16 cellular contexts compared by ENCODE assay signal in genomic region chr17:37494401-37494831, GRCh38. TPM values are rescaled to one million over a fixed set of nuclear protein-coding genes. Genes with fewer than 3 reads are reported as not detected.
DNase-seq lines count a peak whose midpoint lies in the region; ATAC-seq and TF ChIP-seq lines count a peak whose summit lies in the region.
"Had no signal": no experiment of that assay in that cellular context is flagged by ENCODE, and none has a peak within 500 bp of the region (broad histone marks: within the 10 kb centered on the region; RNA-seq: fewer than 3 reads in every experiment).

No MANE protein-coding gene starts in this region.

- no CpG with 5 or more reads among the region's 3 CpGs for WGBS in IMR-90 (ENCODE audit: extremely low coverage in 2 of 2, insufficient read length in 1 of 2), 2 experiments

- peak overlapping the region; percentile 40 for H2AFZ ChIP-seq in IMR-90 (replicated peaks; ENCODE audit: low read length, poor library complexity)

- H4K5ac ChIP-seq in IMR-90 (ENCODE audit: low read depth, low read length): no peak overlapping the region

- H4K8ac ChIP-seq in IMR-90 (ENCODE audit: low read depth in 2 of 2, low read length in 2 of 2): peak overlapping the region; percentile 30 to 35; a peak in 3 of 4 replicates

- POLR2A ChIA-PET in IMR-90 (lab: Charles Lee; ENCODE audit: unreplicated experiment) (interaction anchor here (0.6 kb wide), 1 partner anchor 444 kb away, joined by 3 read pairs; no protein-coding TSS in a partner anchor), T-cell (lab: Charles Lee) (no interaction called here)

- peak overlapping the region; percentile 54 for H3K14ac ChIP-seq in IMR-90 (replicated peaks; ENCODE audit: low read depth, low read length)

- peak overlapping the region; percentile 73 for H2AK9ac ChIP-seq in IMR-90 (replicated peaks; ENCODE audit: low read depth, low read length, poor library complexity)

- peak overlapping the region; percentile 2 for H3K18ac ChIP-seq in IMR-90 (ENCODE audit: low read depth, low read length)

- TF ChIP-seq POLR2A in IMR-90 (IDR thresholded peaks at IDR 0.05; ENCODE audit: low read depth, low read length): no peak; the same call in 1 of the 2 replicates

- CTCF ChIA-PET in IMR-90 (lab: Yijun Ruan, JAX) (interaction anchor here (0.7 kb wide), 2 partner anchors 9 to 94 kb away, joined by 3 to 7 read pairs; no protein-coding TSS in a partner anchor), T-cell (lab: Charles Lee) (no interaction called here)

- in situ Hi-C loops in IMR-90 (cut with MboI; ENCODE audit: low sequenced_read_pairs): no loop called here

- H3K4me3 Mint-ChIP-seq in chondrocyte (ENCODE audit: unreplicated experiment) (no peak overlapping the region), neural crest cell (peak overlapping the region; percentile 47), T-cell (no peak overlapping the region)
- H3K4me3 Mint-ChIP-seq: T-helper 1 cell treated with Interleukin-12 subunit alpha and Interleukin-12 subunit beta and Interleukin-4 antibody, amounts not matched to agents 30 μg/mL and 1 μg/mL, for 36 hours had no signal

- H3K4me1 Mint-ChIP-seq in chondrocyte (ENCODE audit: low read depth): peaks cover 52% of the 10 kb centered on the region
- peaks cover 50% of the 10 kb centered on the region for H3K4me1 Mint-ChIP-seq in neural crest cell
- H3K4me1 Mint-ChIP-seq in T-cell: peaks cover 16 to 20% (median 18%) of the 10 kb centered on the region in 3 donors

- no TSS peak for BruUV-seq in IMR-90 (replicated peaks; lab: Mats Ljungman, UMichigan)

- H3K9me3 Mint-ChIP-seq in chondrocyte (ENCODE audit: low read depth): no peaks in the 10 kb centered on the region
- H3K9me3 Mint-ChIP-seq in neural crest cell: no peaks in the 10 kb centered on the region
- H3K9me3 Mint-ChIP-seq in T-cell: no peaks in the 10 kb centered on the region
- H3K9me3 Mint-ChIP-seq: T-helper 1 cell treated with Interleukin-12 subunit alpha and Interleukin-12 subunit beta and Interleukin-4 antibody, amounts not matched to agents 30 μg/mL and 1 μg/mL, for 36 hours had no signal

- peak overlapping the region; percentile 82 for H2BK5ac ChIP-seq in IMR-90 (ENCODE audit: low read depth, low read length, poor library complexity, severe bottlenecking)

- H3K27me3 ChIP-seq in BLaER1 treated with 17β-estradiol and CSF1 and Interleukin-3, amounts not matched to agents 10 nM and 100 nM: peaks cover 0 to under 1% (median 0%) of the 10 kb centered on the region in 11 experiments; a peak in 4 of 22 replicates
- no peaks in the 10 kb centered on the region for H3K27me3 ChIP-seq in IMR-90 (ENCODE audit: control insufficient read depth, insufficient read depth, low read length)
- H3K27me3 ChIP-seq: BE2C had no signal

- H2BK120ac ChIP-seq in IMR-90 (ENCODE audit: low read depth, low read length): peak overlapping the region; percentile 80

- DNase-seq in IMR-90 (no peak), chondrocyte (ENCODE audit: low spot score) (no peak), neural crest cell (ENCODE audit: low read depth, low spot score) (no peak), T-cell (no peak), NK-92 (lab: John Stamatoyannopoulos, UW; ENCODE audit: unreplicated experiment) (no peak)
- DNase-seq: activated CD4-positive, alpha-beta T cell treated with anti-CD3 and anti-CD28 coated beads, Interleukin-2, amount 50 U/mL, for 1 hour; BE2C; DMS79; KG1; NCI-H146; small intestine had no signal

- peak overlapping the region; percentile 68 for H4K91ac ChIP-seq in IMR-90 (ENCODE audit: insufficient read depth, low read depth, low read length)

- no peaks in the 10 kb centered on the region for H3K27me3 Mint-ChIP-seq in chondrocyte (ENCODE audit: low read depth)
- H3K27me3 Mint-ChIP-seq in neural crest cell (ENCODE audit: low read depth): peaks cover 3% of the 10 kb centered on the region
- no peaks in the 10 kb centered on the region for H3K27me3 Mint-ChIP-seq in T-cell

- peaks cover 12% of the 10 kb centered on the region for H3K9me1 ChIP-seq in IMR-90 (ENCODE audit: insufficient read depth, low read length)

- ATAC-seq in IMR-90 (ENCODE audit: low read depth): no peak
- ATAC-seq in HG03378 (IDR thresholded peaks at IDR 0.05; ENCODE audit: unreplicated experiment): no peak
- ATAC-seq in GM18511 (IDR thresholded peaks at IDR 0.05; ENCODE audit: unreplicated experiment): no peak
- no peak for ATAC-seq in T-cell (replicated peaks in 1 of 4)

- no peaks in the 10 kb centered on the region for H3K36me3 Mint-ChIP-seq in chondrocyte (ENCODE audit: low read depth)
- no peaks in the 10 kb centered on the region for H3K36me3 Mint-ChIP-seq in neural crest cell (ENCODE audit: low read depth)
- H3K36me3 Mint-ChIP-seq in T-cell: no peaks in the 10 kb centered on the region

- H3K4me1 ChIP-seq in BLaER1 treated with 17β-estradiol and CSF1 and Interleukin-3, amounts not matched to agents 10 nM and 100 nM: peaks cover 23 to 53% (median 47%) of the 10 kb centered on the region in 10 experiments
- peaks cover 13% of the 10 kb centered on the region for H3K4me1 ChIP-seq in IMR-90 (ENCODE audit: control insufficient read depth, insufficient read depth, low read length)

- peak overlapping the region; percentile 99; the same call in 2 of the 3 replicates for H2BK15ac ChIP-seq in IMR-90 (ENCODE audit: low read depth, low read length)

- no peak overlapping the region for H3K27ac ChIP-seq in BLaER1 treated with 17β-estradiol and CSF1 and Interleukin-3, amounts not matched to agents 10 nM and 100 nM
- peak overlapping the region; percentile 77 for H3K27ac ChIP-seq in IMR-90 (ENCODE audit: insufficient read depth, low read length)
- H3K27ac ChIP-seq: neutrophil had no signal

- no peak for TF ChIP-seq RAD21 in IMR-90 (IDR thresholded peaks at IDR 0.05; ENCODE audit: low read length)

- peak overlapping the region; percentile 86 for H3K27ac Mint-ChIP-seq in chondrocyte (ENCODE audit: unreplicated experiment)
- H3K27ac Mint-ChIP-seq in neural crest cell (ENCODE audit: unreplicated experiment): no peak overlapping the region
- no peak overlapping the region for H3K27ac Mint-ChIP-seq in T-cell
- H3K27ac Mint-ChIP-seq: T-helper 1 cell treated with Interleukin-12 subunit alpha and Interleukin-12 subunit beta and Interleukin-4 antibody, amounts not matched to agents 30 μg/mL and 1 μg/mL, for 36 hours had no signal

- H2BK20ac ChIP-seq in IMR-90 (ENCODE audit: low read depth, low read length): peak overlapping the region; percentile 23; the same call in 1 of the 2 replicates

- no peak overlapping the region for H3K56ac ChIP-seq in IMR-90 (ENCODE audit: extremely low read depth, insufficient read depth, low read length)

- H3K9me3 ChIP-seq in BLaER1 treated with 17β-estradiol and CSF1 and Interleukin-3, amounts not matched to agents 10 nM and 100 nM (replicated peaks in 1 of 11): no peaks in the 10 kb centered on the region
- H3K9me3 ChIP-seq in IMR-90 (ENCODE audit: control insufficient read depth, insufficient read depth, low read length): no peaks in the 10 kb centered on the region
- H3K9me3 ChIP-seq: BE2C, neutrophil had no signal

- peak overlapping the region; percentile 86 for H3K23ac ChIP-seq in IMR-90 (ENCODE audit: low read depth, low read length)

- H4K20me1 ChIP-seq in BLaER1 treated with 17β-estradiol and CSF1 and Interleukin-3, amounts not matched to agents 10 nM and 100 nM: peaks cover 6 to 93% (median 70%) of the 10 kb centered on the region in 11 experiments; a peak in 18 of 22 replicates
- peaks cover 74% of the 10 kb centered on the region for H4K20me1 ChIP-seq in IMR-90 (ENCODE audit: insufficient read depth, low read length)

- no peak for TF ChIP-seq CTCF in IMR-90 (conservative IDR thresholded peaks at IDR 0.05; ENCODE audit: low read depth, low read length)
- TF ChIP-seq CTCF in chondrocyte (IDR thresholded peaks at IDR 0.05): no peak
- TF ChIP-seq CTCF in neural crest cell (conservative IDR thresholded peaks at IDR 0.05): no peak

- H3K36me3 ChIP-seq in BLaER1 treated with 17β-estradiol and CSF1 and Interleukin-3, amounts not matched to agents 10 nM and 100 nM: peaks cover 0 to 17% (median 7%) of the 10 kb centered on the region in 11 experiments; a peak in 10 of 22 replicates
- H3K36me3 ChIP-seq in IMR-90 (ENCODE audit: control insufficient read depth, insufficient read depth, low read length): no peaks in the 10 kb centered on the region; the same call in 1 of the 2 replicates
- H3K36me3 ChIP-seq: BE2C, neutrophil had no signal

- no peak overlapping the region for H3K9ac ChIP-seq in BLaER1 treated with 17β-estradiol and CSF1 and Interleukin-3, amounts not matched to agents 10 nM and 100 nM
- H3K9ac ChIP-seq in IMR-90 (ENCODE audit: low read depth, low read length): no peak overlapping the region

- peak overlapping the region; percentile 89 for H2AK5ac ChIP-seq in IMR-90 (ENCODE audit: low read depth, low read length)

- dilution Hi-C loops in IMR-90 (cut with HindIII; ENCODE audit: low sequenced_read_pairs, unreplicated experiment): no loop called here

- intact Hi-C loops in IMR-90 (cut with micrococcal nuclease): loop anchor here (5.0 kb wide), 2 partner anchors 47 to 892 kb away; partner anchors contain the start of gene MRM1

- peak overlapping the region in 7 of 11 experiments; percentile 10 to 48 (median 41); a peak in 12 of 22 replicates for H3K4me2 ChIP-seq in BLaER1 treated with 17β-estradiol and CSF1 and Interleukin-3, amounts not matched to agents 10 nM and 100 nM
- peak overlapping the region; percentile 35 for H3K4me2 ChIP-seq in IMR-90 (ENCODE audit: low read depth, low read length)

- peak overlapping the region; percentile 83 for H3K4ac ChIP-seq in IMR-90 (ENCODE audit: low read depth, low read length)

- peaks cover 0 to 47% of the 10 kb centered on the region in 2 experiments; a peak in 2 of 4 replicates for H3K79me1 ChIP-seq in IMR-90 (ENCODE audit: low read depth in 1 of 2, low read length in 2 of 2)

- H3K4me3 ChIP-seq in BLaER1 treated with 17β-estradiol and CSF1 and Interleukin-3, amounts not matched to agents 10 nM and 100 nM: no peak overlapping the region
- no peak overlapping the region for H3K4me3 ChIP-seq in IMR-90 (ENCODE audit: insufficient read depth, low read depth, low read length)

TF ChIP-seq in IMR-90, 13 proteins besides CTCF, POLR2A, EP300 and RAD21 (continues in another document):
- peak; percentile 97 for TF ChIP-seq CEBPB (IDR thresholded peaks at IDR 0.05; ENCODE audit: low read depth, low read length)

RNA-seq across cellular contexts. Expression of gene DUSP14, which starts 4.7 kb away (rescaled TPM):
- total RNA-seq in IMR-90 (2012; rRNA removed) (97.5 and 102 TPM in 2 replicates), chondrocyte (33.6 to 37.3 TPM (median 34.7 TPM) in 3 replicates), neural crest cell (21.0 and 21.5 TPM in 2 replicates), T-cell (1 to 10 TPM; 4.0 to 9.6 (median 5.4) TPM)
- polyA plus RNA-seq in IMR-90 (2012; rRNA removed): 126 and 127 TPM in 2 replicates
- polyA plus RNA-seq in IMR-90 (2012; cell fraction: cytosol; rRNA removed): 93.8 and 139 TPM in 2 replicates
- polyA plus RNA-seq in IMR-90 (2012; cell fraction: nucleus; rRNA removed; ENCODE audit: low replicate concordance): 88.2 and 107 TPM in 2 replicates
